ENCODE assay signal across 1 cellular context in the genomic region with DNA sequence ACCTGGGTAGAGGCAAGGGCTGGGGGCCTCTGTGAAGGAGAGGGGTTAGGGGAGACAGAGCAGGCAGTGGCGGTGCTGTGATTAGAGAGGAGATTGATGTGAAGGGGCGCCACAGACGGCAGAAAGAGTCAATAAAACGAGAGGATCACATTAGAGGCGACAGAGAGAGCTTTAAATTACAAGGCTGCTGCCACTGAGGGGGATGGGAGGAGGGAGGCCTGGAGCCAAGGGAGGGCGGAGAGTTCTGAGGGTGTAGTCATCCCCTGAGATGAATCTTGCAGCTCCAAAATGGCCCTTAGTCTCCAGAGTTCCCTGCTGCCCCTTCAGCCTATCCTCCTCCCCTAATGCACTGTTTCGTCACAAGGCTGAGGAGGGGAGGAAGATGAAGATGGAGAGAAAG.
TF ChIP-seq lines count a peak whose summit lies in the region.

No MANE protein-coding gene starts in this region.

TF ChIP-seq in GM12878, 131 proteins besides CTCF, POLR2A, EP300 and RAD21:
- TF ChIP-seq SUZ12 (IDR thresholded peaks at IDR 0.05; ENCODE audit: unreplicated experiment) (no peak), NRF1 (conservative IDR thresholded peaks at IDR 0.05; ENCODE audit: low read depth, low read length) (no peak), CBX3 (IDR thresholded peaks at IDR 0.05; ENCODE audit: borderline replicate concordance, low read depth) (no peak)
- TF ChIP-seq, protein P1, sequence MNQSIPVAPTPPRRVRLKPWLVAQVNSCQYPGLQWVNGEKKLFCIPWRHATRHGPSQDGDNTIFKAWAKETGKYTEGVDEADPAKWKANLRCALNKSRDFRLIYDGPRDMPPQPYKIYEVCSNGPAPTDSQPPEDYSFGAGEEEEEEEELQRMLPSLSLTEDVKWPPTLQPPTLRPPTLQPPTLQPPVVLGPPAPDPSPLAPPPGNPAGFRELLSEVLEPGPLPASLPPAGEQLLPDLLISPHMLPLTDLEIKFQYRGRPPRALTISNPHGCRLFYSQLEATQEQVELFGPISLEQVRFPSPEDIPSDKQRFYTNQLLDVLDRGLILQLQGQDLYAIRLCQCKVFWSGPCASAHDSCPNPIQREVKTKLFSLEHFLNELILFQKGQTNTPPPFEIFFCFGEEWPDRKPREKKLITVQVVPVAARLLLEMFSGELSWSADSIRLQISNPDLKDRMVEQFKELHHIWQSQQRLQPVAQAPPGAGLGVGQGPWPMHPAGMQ (IDR thresholded peaks at IDR 0.05; ENCODE audit: borderline replicate concordance), result 0 out of 2 replicates have a peak, but pooled peaks have one; percentile 1
TF ChIP-seq in GM12878: peak in this region for 1.
